28 cellular contexts compared by ENCODE assay signal in genomic region chr16:47977802-47978201, GRCh38.
"Had no signal": no experiment of that assay in that cellular context is flagged by ENCODE, and none has a peak within 500 bp of the region (broad histone marks: within the 10 kb centered on the region; RNA-seq: fewer than 3 reads in every experiment).

No MANE protein-coding gene starts in this region.

- H3K4me3 Mint-ChIP-seq: activated CD8-positive, alpha-beta T cell treated with anti-CD3 and anti-CD28 coated beads for 36 hours; activated naive CD8-positive, alpha-beta T cell; activated T-cell treated with anti-CD3 and anti-CD28 coated beads, Interleukin-2, amount 50 U/mL, for 4 hours; activated T-helper 17 cell treated with anti-CD3 and anti-CD28 coated beads, Interleukin-2, amount 50 U/mL, for 72 hours; central memory CD8-positive, alpha-beta T cell; T-cell; T-helper 1 cell treated with Interleukin-12 subunit alpha and Interleukin-12 subunit beta and Interleukin-4 antibody, amounts not matched to agents 30 μg/mL and 1 μg/mL, for 36 hours had no signal

- H3K27ac ChIP-seq: brain microvascular endothelial cell, colonic mucosa, esophagus squamous epithelium had no signal

- H3K4me1 Mint-ChIP-seq: activated T-helper 17 cell treated with anti-CD3 and anti-CD28 coated beads, Interleukin-2, amount 50 U/mL, for 72 hours; central memory CD8-positive, alpha-beta T cell; T-cell had no signal

- FAIRE-seq: astrocyte, bronchial epithelial cell, frontal cortex had no signal

- H3K4me3 ChIP-seq: colonic mucosa, esophagus squamous epithelium had no signal

- H3K27me3 ChIP-seq: brain microvascular endothelial cell, colonic mucosa, esophagus squamous epithelium had no signal

- H3K36me3 Mint-ChIP-seq: activated naive CD8-positive, alpha-beta T cell; T-cell had no signal

- H3K9me3 Mint-ChIP-seq: activated CD8-positive, alpha-beta T cell treated with anti-CD3 and anti-CD28 coated beads for 36 hours; activated T-cell treated with anti-CD3 and anti-CD28 coated beads, Interleukin-2, amount 50 U/mL, for 4 hours; activated T-helper 17 cell treated with anti-CD3 and anti-CD28 coated beads, Interleukin-2, amount 50 U/mL, for 72 hours; central memory CD8-positive, alpha-beta T cell; T-cell; T-helper 1 cell treated with Interleukin-12 subunit alpha and Interleukin-12 subunit beta and Interleukin-4 antibody, amounts not matched to agents 30 μg/mL and 1 μg/mL, for 36 hours had no signal

- H3K9me3 ChIP-seq: colonic mucosa, esophagus squamous epithelium had no signal

- H3K27ac Mint-ChIP-seq: activated CD8-positive, alpha-beta T cell treated with anti-CD3 and anti-CD28 coated beads for 36 hours; activated naive CD8-positive, alpha-beta T cell; activated T-helper 17 cell treated with anti-CD3 and anti-CD28 coated beads, Interleukin-2, amount 50 U/mL, for 72 hours; T-cell; T-helper 1 cell treated with Interleukin-12 subunit alpha and Interleukin-12 subunit beta and Interleukin-4 antibody, amounts not matched to agents 30 μg/mL and 1 μg/mL, for 36 hours had no signal

- DNase-seq: activated CD4-positive, alpha-beta T cell treated with anti-CD3 and anti-CD28 coated beads for 1 hour; activated CD4-positive, alpha-beta T cell treated with anti-CD3 and anti-CD28 coated beads for 48 hours; activated CD4-positive, alpha-beta T cell treated with anti-CD3 and anti-CD28 coated beads, Interleukin-2, amount 50 U/mL, for 1 hour; activated CD4-positive, alpha-beta T cell treated with anti-CD3 and anti-CD28 coated beads, Interleukin-2, amount 50 U/mL, for 48 hours; activated CD4-positive, CD25-positive, alpha-beta regulatory T cell; activated CD8-positive, alpha-beta memory T cell treated with anti-CD3 and anti-CD28 coated beads for 24 hours; activated CD8-positive, alpha-beta T cell treated with anti-CD3 and anti-CD28 coated beads for 36 hours; activated effector memory CD4-positive, alpha-beta T cell treated with Interleukin-2 at 50 U/mL for 16 hours; activated gamma-delta T cell treated with Interleukin-2 at 50 U/mL for 16 hours; activated naive CD4-positive, alpha-beta T cell treated with anti-CD3 and anti-CD28 coated beads, Interleukin-2, amount 50 U/mL, for 16 hours; activated naive CD4-positive, alpha-beta T cell treated with Interleukin-2 at 50 U/mL for 16 hours; activated T-cell treated with anti-CD3 and anti-CD28 coated beads, Interleukin-2, amount 50 U/mL, for 4 hours; amniotic stem cell; anterior cingulate cortex; brain microvascular endothelial cell; colonic mucosa; effector memory CD4-positive, alpha-beta T cell; esophagus squamous epithelium; hippocampal formation; T-cell; T1000 had no signal

- H3K4me1 ChIP-seq: colonic mucosa, esophagus squamous epithelium had no signal

- H3K36me3 ChIP-seq: brain microvascular endothelial cell, colonic mucosa, esophagus squamous epithelium had no signal

- ATAC-seq: activated CD8-positive, alpha-beta T cell treated with anti-CD3 and anti-CD28 coated beads for 36 hours; activated T-cell treated with anti-CD3 and anti-CD28 coated beads, Interleukin-2, amount 50 U/mL, for 4 hours; activated T-helper 17 cell treated with anti-CD3 and anti-CD28 coated beads, Interleukin-2, amount 50 U/mL, for 72 hours; T-cell had no signal
